In genomic region chr2:23900927-23901322, GRCh38 we compare ENCODE assay signal across 11 cellular contexts. TPM values are rescaled to one million over a fixed set of nuclear protein-coding genes. Genes with fewer than 3 reads are reported as not detected.
DNase-seq lines count a peak whose midpoint lies in the region; ATAC-seq and TF ChIP-seq lines count a peak whose summit lies in the region.
"Had no signal": no experiment of that assay in that cellular context is flagged by ENCODE, and none has a peak within 500 bp of the region (broad histone marks: within the 10 kb centered on the region; RNA-seq: fewer than 3 reads in every experiment).

No MANE protein-coding gene starts in this region.

- intact Hi-C loops in breast epithelium (cut with DNase I; ENCODE audit: low total_unique reads) = no loop called here
- intact Hi-C loops in lower lobe of right lung (cut with DNase I) = no loop called here
- intact Hi-C loops in dorsolateral prefrontal cortex (cut with DNase I) = no loop called here

- peak; percentile 53 for DNase-seq in AG04449 (ENCODE audit: low read depth, low spot score)
- peak; percentile 68 for DNase-seq in HT1080 (ENCODE audit: low read depth)
- no peak for DNase-seq in breast epithelium (ENCODE audit: low spot score in 2 of 2)
- no peak for DNase-seq in lower lobe of right lung
- no peak for DNase-seq in NCI-H1092 (lab: John Stamatoyannopoulos, UW)
- no peak for DNase-seq in dorsolateral prefrontal cortex
- DNase-seq: activated naive CD4-positive, alpha-beta T cell; DMS79 treated with DMSO at 0.1 percent for 48 hours; SJCRH30 had no signal

- CTCF ChIA-PET in AG04449 (lab: Yijun Ruan, JAX) = interaction anchor here (1.1 to 4.7 kb wide), 4 partner anchors 24 to 77 kb away, joined by 5 to 23 read pairs (median 7); partner anchors contain the start of gene ATAD2B

- no peaks in the 10 kb centered on the region for H3K36me3 ChIP-seq in breast epithelium
- no peaks in the 10 kb centered on the region for H3K36me3 ChIP-seq in lower lobe of right lung
- H3K36me3 ChIP-seq: SJCRH30 had no signal

- TF ChIP-seq CTCF in AG04449 (IDR thresholded peaks at IDR 0.05; ENCODE audit: insufficient read depth, low read length, missing control alignments) = no peak
- TF ChIP-seq CTCF in breast epithelium (IDR thresholded peaks at IDR 0.05) = no peak
- TF ChIP-seq CTCF in lower lobe of right lung (IDR thresholded peaks at IDR 0.05) = no peak
- no peak for TF ChIP-seq CTCF in dorsolateral prefrontal cortex (IDR thresholded peaks at IDR 0.05 in 54 of 56, conservative IDR thresholded peaks at IDR 0.05 in 2 of 56; ENCODE audit: low read depth in 1 of 56, partially characterized antibody in 56 of 56)

- peak; percentile 41 to 79 for ATAC-seq in lower lobe of right lung
- ATAC-seq in GM18520 (IDR thresholded peaks at IDR 0.05; ENCODE audit: unreplicated experiment) = no peak
- ATAC-seq in GM21515 (IDR thresholded peaks at IDR 0.05; ENCODE audit: unreplicated experiment) = no peak

- H3K27me3 ChIP-seq in breast epithelium (no peaks in the 10 kb centered on the region), lower lobe of right lung (ENCODE audit: low read depth) (no peaks in the 10 kb centered on the region), dorsolateral prefrontal cortex (no peaks in the 10 kb centered on the region)
- H3K27me3 ChIP-seq: SJCRH30 had no signal

- H3K27ac ChIP-seq in breast epithelium (peak overlapping the region; percentile 56 to 61), lower lobe of right lung (no peak overlapping the region), dorsolateral prefrontal cortex (no peak overlapping the region)
- H3K27ac ChIP-seq: SJCRH30 had no signal

- H3K9me3 ChIP-seq in breast epithelium (no peaks in the 10 kb centered on the region), lower lobe of right lung (no peaks in the 10 kb centered on the region)
- H3K9me3 ChIP-seq: SJCRH30 had no signal

- no peak for TF ChIP-seq POLR2A in breast epithelium (IDR thresholded peaks at IDR 0.05)

- no peaks in the 10 kb centered on the region for H3K4me1 ChIP-seq in breast epithelium
- H3K4me1 ChIP-seq in lower lobe of right lung = peaks cover 45% of the 10 kb centered on the region
- H3K4me1 ChIP-seq: SJCRH30 had no signal

- POLR2A ChIA-PET in AG04449 (lab: Yijun Ruan, JAX) = no interaction called here

- H3K4me3 ChIP-seq in AG04449 (ENCODE audit: low read depth, low read length) = no peak overlapping the region
- no peak overlapping the region for H3K4me3 ChIP-seq in breast epithelium
- no peak overlapping the region for H3K4me3 ChIP-seq in lower lobe of right lung
- H3K4me3 ChIP-seq in dorsolateral prefrontal cortex = no peak overlapping the region
- H3K4me3 ChIP-seq: SJCRH30 had no signal

RNA-seq across cellular contexts. Expression of gene ATAD2B, which starts 26.0 kb away (rescaled TPM):
- 2.2 and 6.8 TPM in 2 replicates for total RNA-seq in HT1080 (2014; rRNA removed; shearing (Covaris generic))
- polyA plus RNA-seq in HT1080 (2015; cell fraction: cytosol; rRNA removed) = 1.7 and 1.9 TPM in 2 replicates
- 9.6 and 10.6 TPM in 2 replicates for polyA plus RNA-seq in HT1080 (2015; cell fraction: nucleus; rRNA removed)
- total RNA-seq in breast epithelium (10 to 100 TPM; 22.6 to 48.1 (median 34.4) TPM), lower lobe of right lung (24.3 TPM), dorsolateral prefrontal cortex (10 to 100 TPM; 15.1 to 34.2 (median 24.3) TPM)

RNA-seq across cellular contexts. Expression of gene UBXN2A, which starts 39.3 kb away (rescaled TPM):
- 9.9 and 11.3 TPM in 2 replicates for total RNA-seq in HT1080 (2014; rRNA removed; shearing (Covaris generic))
- 13.9 and 14.1 TPM in 2 replicates for polyA plus RNA-seq in HT1080 (2015; cell fraction: cytosol; rRNA removed)
- polyA plus RNA-seq in HT1080 (2015; cell fraction: nucleus; rRNA removed) = 2.0 and 4.4 TPM in 2 replicates
- 10 to 100 TPM; 13.0 to 22.0 (median 16.4) TPM for total RNA-seq in breast epithelium
- 14.1 TPM for total RNA-seq in lower lobe of right lung
- 10 to 100 TPM; 14.4 to 32.7 (median 20.0) TPM for total RNA-seq in dorsolateral prefrontal cortex

Comparison
In these comparisons a context has a peak if more than half of its experiments do, and no peak if none do; other contexts are left out.
1. DNase-seq: peak in AG04449 (single experiment) and HT1080 (single experiment); none in breast epithelium (0 of 2), lower lobe of right lung (single experiment), NCI-H1092 (single experiment) and dorsolateral prefrontal cortex (0 of 10).
2. H3K27ac ChIP-seq: peak in breast epithelium (2 of 2); none in lower lobe of right lung (single experiment) and dorsolateral prefrontal cortex (0 of 59).
3. ATAC-seq: peak in lower lobe of right lung (2 of 2); none in GM18520 (single experiment) and GM21515 (single experiment).